Comparison of ENCODE assay signal across 27 cellular contexts in the genomic region with DNA sequence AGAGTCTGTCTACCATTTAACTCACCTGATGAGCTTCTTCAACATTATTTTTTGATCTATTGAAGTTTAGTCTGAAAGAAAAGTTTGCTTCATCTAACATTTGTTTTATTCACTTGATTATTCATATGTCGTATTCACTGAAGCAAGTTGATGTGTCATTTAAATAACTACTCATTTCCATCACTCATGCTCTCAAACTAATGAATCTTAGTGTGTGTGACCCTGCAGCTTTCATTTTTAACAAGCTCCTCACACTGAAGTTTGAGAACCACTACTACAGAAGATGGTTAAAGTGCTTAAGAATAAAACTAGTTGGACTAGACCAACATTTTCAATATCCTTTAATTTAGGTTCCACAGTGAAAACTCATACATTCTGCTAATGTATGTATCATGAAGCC. TPM values are rescaled to one million over a fixed set of nuclear protein-coding genes. Genes with fewer than 3 reads are reported as not detected.
A peak's percentile ranks its signal among the peaks of the same experiment; 100 is the strongest.
DNase-seq lines count a peak whose midpoint lies in the region; ATAC-seq, FAIRE-seq and TF ChIP-seq lines count a peak whose summit lies in the region.
"Had no signal": no experiment of that assay in that cellular context is flagged by ENCODE, and none has a peak within 500 bp of the region (broad histone marks: within the 10 kb centered on the region; RNA-seq: fewer than 3 reads in every experiment).

No MANE protein-coding gene starts in this region.

- peak; percentile 26 for FAIRE-seq in GM18507 (lab: Jason Lieb, UNC)
- FAIRE-seq: bronchial epithelial cell, colon, HTR-8/SVneo had no signal

- H3K4me3 ChIP-seq in osteoblast (ENCODE audit: insufficient read depth, low read length): no peak overlapping the region
- H3K4me3 ChIP-seq: lung, SJSA1, testis had no signal

- H3K9me3 Mint-ChIP-seq in activated CD4-positive, alpha-beta T cell treated with anti-CD3 and anti-CD28 coated beads for 36 hours (ENCODE audit: low read depth): no peaks in the 10 kb centered on the region
- H3K9me3 Mint-ChIP-seq in activated CD4-positive, alpha-beta T cell treated with anti-CD3 and anti-CD28 coated beads, Interleukin-2, amount 10 ng/mL, durations not matched to agents 24 days and 14 days: no peaks in the 10 kb centered on the region
- no peaks in the 10 kb centered on the region for H3K9me3 Mint-ChIP-seq in immature natural killer cell
- no peaks in the 10 kb centered on the region for H3K9me3 Mint-ChIP-seq in HFFc6
- H3K9me3 Mint-ChIP-seq: activated naive CD4-positive, alpha-beta T cell treated with anti-CD3 and anti-CD28 coated beads, Interleukin-2, amount 10 ng/mL, durations not matched to agents 7 days and 5 days had no signal

- DNase-seq in activated CD4-positive, alpha-beta T cell treated with anti-CD3 and anti-CD28 coated beads for 36 hours: no peak
- no peak for DNase-seq in activated CD4-positive, alpha-beta T cell treated with anti-CD3 and anti-CD28 coated beads, Interleukin-2, amount 10 ng/mL, durations not matched to agents 24 days and 14 days
- DNase-seq in GM18507 (ENCODE audit: extremely low spot score, insufficient read length, low read depth): no peak
- DNase-seq in immature natural killer cell: no peak
- peak; percentile 2 for DNase-seq in osteoblast (ENCODE audit: insufficient read length, low spot score, missing footprints)
- DNase-seq in HFFc6: no peak
- DNase-seq in dermis blood vessel endothelial cell: no peak
- DNase-seq: 8988T; activated naive CD4-positive, alpha-beta T cell treated with anti-CD3 and anti-CD28 coated beads, Interleukin-2, amount 10 ng/mL, durations not matched to agents 7 days and 5 days; amygdala; DMS53; effector memory CD4-positive, alpha-beta T cell; heart left ventricle; KBM-7; MG63; NCI-H2081; NCI-H345; nucleus accumbens; stimulated activated CD4-positive, alpha-beta T cell treated with anti-CD3 and anti-CD28 coated beads, Interleukin-15, amount 100 ng/mL, for 24 hours; stimulated activated naive CD4-positive, alpha-beta T cell treated with Interleukin-2 at 50 U/mL for 16 hours; testis had no signal

- peak; percentile 57 for ATAC-seq in activated CD4-positive, alpha-beta T cell treated with anti-CD3 and anti-CD28 coated beads for 36 hours
- ATAC-seq in GM19035 (IDR thresholded peaks at IDR 0.05; ENCODE audit: unreplicated experiment): no peak
- ATAC-seq: heart left ventricle had no signal

- CTCF ChIA-PET in activated CD4-positive, alpha-beta T cell treated with anti-CD3 and anti-CD28 coated beads for 36 hours (lab: Charles Lee): no interaction called here

- no peaks in the 10 kb centered on the region for H3K36me3 ChIP-seq in osteoblast (ENCODE audit: insufficient read depth, low read length)
- H3K36me3 ChIP-seq: heart left ventricle had no signal

- H3K36me3 Mint-ChIP-seq in activated CD4-positive, alpha-beta T cell treated with anti-CD3 and anti-CD28 coated beads for 36 hours (ENCODE audit: low read depth): peaks cover 6% of the 10 kb centered on the region
- peaks cover 2% of the 10 kb centered on the region for H3K36me3 Mint-ChIP-seq in activated CD4-positive, alpha-beta T cell treated with anti-CD3 and anti-CD28 coated beads, Interleukin-2, amount 10 ng/mL, durations not matched to agents 24 days and 14 days (ENCODE audit: low read depth)
- H3K36me3 Mint-ChIP-seq in immature natural killer cell: no peaks in the 10 kb centered on the region
- peaks cover 15% of the 10 kb centered on the region; the same call in 1 of the 2 replicates for H3K36me3 Mint-ChIP-seq in HFFc6 (ENCODE audit: low read depth)

- no peak overlapping the region for H3K27ac ChIP-seq in osteoblast (ENCODE audit: low read depth, low read length)
- H3K27ac ChIP-seq: SJSA1 had no signal

- TF ChIP-seq CTCF in osteoblast (IDR thresholded peaks at IDR 0.05; ENCODE audit: extremely low read depth, low read depth, low read length) (no peak), HFFc6 (IDR thresholded peaks at IDR 0.05) (no peak)

- no peak overlapping the region for H3K4me2 ChIP-seq in osteoblast (ENCODE audit: insufficient read depth, low read length)

- H3K79me2 ChIP-seq in osteoblast (ENCODE audit: insufficient read depth, low read length): peaks cover 37% of the 10 kb centered on the region

- intact Hi-C loops in activated CD4-positive, alpha-beta T cell treated with anti-CD3 and anti-CD28 coated beads for 36 hours (cut with DNase I, micrococcal nuclease): loop anchor here (5.0 kb wide), 2 partner anchors 381 to 486 kb away; a partner anchor contains a TSS
- intact Hi-C loops in activated CD4-positive, alpha-beta T cell treated with anti-CD3 and anti-CD28 coated beads, Interleukin-2, amount 10 ng/mL, durations not matched to agents 24 days and 14 days (cut with micrococcal nuclease): loop anchor here (10.0 kb wide), 1 partner anchor 488 kb away; no protein-coding TSS in a partner anchor

- H3K4me1 Mint-ChIP-seq in activated CD4-positive, alpha-beta T cell treated with anti-CD3 and anti-CD28 coated beads for 36 hours: peaks cover 31% of the 10 kb centered on the region
- peaks cover 19% of the 10 kb centered on the region for H3K4me1 Mint-ChIP-seq in activated CD4-positive, alpha-beta T cell treated with anti-CD3 and anti-CD28 coated beads, Interleukin-2, amount 10 ng/mL, durations not matched to agents 24 days and 14 days
- peaks cover 17 to 27% of the 10 kb centered on the region in 2 donors for H3K4me1 Mint-ChIP-seq in immature natural killer cell
- peaks cover 31% of the 10 kb centered on the region for H3K4me1 Mint-ChIP-seq in HFFc6 (ENCODE audit: low read depth)

- H3K9me3 ChIP-seq in osteoblast (ENCODE audit: low read depth, low read length): no peaks in the 10 kb centered on the region
- H3K9me3 ChIP-seq: heart left ventricle, MG63, SJSA1, testis had no signal

- H2AFZ ChIP-seq in osteoblast (ENCODE audit: low read length): no peak overlapping the region

- peaks cover 16% of the 10 kb centered on the region for H4K20me1 ChIP-seq in osteoblast (ENCODE audit: insufficient read depth, low read length)

- no peaks in the 10 kb centered on the region for H3K27me3 ChIP-seq in osteoblast (ENCODE audit: insufficient read depth, low read length)
- H3K27me3 ChIP-seq: heart left ventricle, MG63, SJSA1, testis had no signal

- no peak overlapping the region for H3K4me3 Mint-ChIP-seq in activated CD4-positive, alpha-beta T cell treated with anti-CD3 and anti-CD28 coated beads for 36 hours
- H3K4me3 Mint-ChIP-seq in activated CD4-positive, alpha-beta T cell treated with anti-CD3 and anti-CD28 coated beads, Interleukin-2, amount 10 ng/mL, durations not matched to agents 24 days and 14 days: no peak overlapping the region
- H3K4me3 Mint-ChIP-seq in immature natural killer cell (peak overlapping the region in 4 of 5 donors; percentile 17 to 45 (median 32)), HFFc6 (no peak overlapping the region)

- no peaks in the 10 kb centered on the region for H3K27me3 Mint-ChIP-seq in activated CD4-positive, alpha-beta T cell treated with anti-CD3 and anti-CD28 coated beads for 36 hours
- peaks cover 2% of the 10 kb centered on the region for H3K27me3 Mint-ChIP-seq in activated CD4-positive, alpha-beta T cell treated with anti-CD3 and anti-CD28 coated beads, Interleukin-2, amount 10 ng/mL, durations not matched to agents 24 days and 14 days
- peaks cover 2 to 7% (median 4%) of the 10 kb centered on the region in 3 donors for H3K27me3 Mint-ChIP-seq in immature natural killer cell (ENCODE audit: low read depth in 3 of 3)
- no peaks in the 10 kb centered on the region for H3K27me3 Mint-ChIP-seq in HFFc6 (ENCODE audit: insufficient read depth)

- peaks cover 15% of the 10 kb centered on the region for H3K4me1 ChIP-seq in osteoblast (ENCODE audit: insufficient read depth, low read length)

- H3K27ac Mint-ChIP-seq in activated CD4-positive, alpha-beta T cell treated with anti-CD3 and anti-CD28 coated beads for 36 hours: no peak overlapping the region
- H3K27ac Mint-ChIP-seq in activated CD4-positive, alpha-beta T cell treated with anti-CD3 and anti-CD28 coated beads, Interleukin-2, amount 10 ng/mL, durations not matched to agents 24 days and 14 days: no peak overlapping the region
- H3K27ac Mint-ChIP-seq in immature natural killer cell (peak overlapping the region in 2 of 6 donors; percentile 38 to 39), HFFc6 (no peak overlapping the region)
- H3K27ac Mint-ChIP-seq: activated naive CD4-positive, alpha-beta T cell treated with anti-CD3 and anti-CD28 coated beads, Interleukin-2, amount 10 ng/mL, durations not matched to agents 7 days and 5 days had no signal

- POLR2A ChIA-PET in activated CD4-positive, alpha-beta T cell treated with anti-CD3 and anti-CD28 coated beads for 36 hours (lab: Charles Lee): interaction anchor here (0.6 to 1.1 kb wide), 2 partner anchors 343 to 413 kb away, joined by 4 to 14 read pairs; no protein-coding TSS in a partner anchor

RNA-seq across cellular contexts. Expression of a gene that starts 1.8 kb away (rescaled TPM):
- 10 to 100 TPM; 40.6 to 57.6 TPM for total RNA-seq in activated CD4-positive, alpha-beta T cell treated with anti-CD3 and anti-CD28 coated beads for 36 hours
- total RNA-seq in activated CD4-positive, alpha-beta T cell treated with anti-CD3 and anti-CD28 coated beads, Interleukin-2, amount 10 ng/mL, durations not matched to agents 24 days and 14 days: 27.5 and 32.7 TPM in 2 replicates
- polyA plus RNA-seq in immature natural killer cell: 10 to 100 TPM; 17.3 to 19.0 (median 17.6) TPM
- total RNA-seq in osteoblast: 38.3 and 38.7 TPM in 2 replicates
- 10 to 100 TPM; 69.9 to 84.1 (median 75.3) TPM for total RNA-seq in HFFc6 (2021; fragmentation: NEBNext Ultra II Directional; extraction: Animal tissue kit (Norgen Biotek cat#: 25700))
- total RNA-seq in dermis blood vessel endothelial cell: 23.7 and 40.0 TPM in 2 replicates

Comparison
In these comparisons a context has a peak if more than half of its experiments do, and no peak if none do; other contexts are left out.
1. H3K4me3 Mint-ChIP-seq: peak in immature natural killer cell (4 of 5); none in activated CD4-positive, alpha-beta T cell treated with anti-CD3 and anti-CD28 coated beads for 36 hours (single experiment), activated CD4-positive, alpha-beta T cell treated with anti-CD3 and anti-CD28 coated beads, Interleukin-2, amount 10 ng/mL, durations not matched to agents 24 days and 14 days (single experiment) and HFFc6 (single experiment).